Comparison of ENCODE assay signal across 18 cellular contexts in genomic region chr6:75290558-75290957, GRCh38. TPM values are rescaled to one million over a fixed set of nuclear protein-coding genes. Genes with fewer than 3 reads are reported as not detected.
DNase-seq lines count a peak whose midpoint lies in the region; ATAC-seq and TF ChIP-seq lines count a peak whose summit lies in the region.
"Had no signal": no experiment of that assay in that cellular context is flagged by ENCODE, and none has a peak within 500 bp of the region (broad histone marks: within the 10 kb centered on the region; RNA-seq: fewer than 3 reads in every experiment).

No MANE protein-coding gene starts in this region.

- dilution Hi-C loops in mammary epithelial cell (cut with HindIII; ENCODE audit: low sequenced_read_pairs), result no loop called here

- no peaks in the 10 kb centered on the region for H3K36me3 ChIP-seq in mammary epithelial cell (ENCODE audit: insufficient read depth, low read length)
- no peaks in the 10 kb centered on the region for H3K36me3 ChIP-seq in ectodermal cell (ENCODE audit: control insufficient read depth, insufficient read depth, low read length)
- no peaks in the 10 kb centered on the region for H3K36me3 ChIP-seq in thoracic aorta
- H3K36me3 ChIP-seq: gastroesophageal sphincter, MG63, thyroid gland had no signal

- H3K4me1 ChIP-seq in mammary epithelial cell (ENCODE audit: insufficient read depth, low read length), result peaks cover 7% of the 10 kb centered on the region
- peaks cover 12% of the 10 kb centered on the region for H3K4me1 ChIP-seq in ectodermal cell (ENCODE audit: control insufficient read depth, insufficient read depth, low read length)
- peaks cover 28 to 52% of the 10 kb centered on the region in 2 donors for H3K4me1 ChIP-seq in thoracic aorta (ENCODE audit: control insufficient read depth in 1 of 2, low read depth in 2 of 2)

- H3K9ac ChIP-seq in mammary epithelial cell (ENCODE audit: insufficient read depth, low read length), result no peak overlapping the region

- ATAC-seq in thoracic aorta (ENCODE audit: insufficient number of reproducible peaks, low FRiP score, low read depth) (no peak), HG02571 (IDR thresholded peaks at IDR 0.05; ENCODE audit: unreplicated experiment) (no peak), HG03039 (IDR thresholded peaks at IDR 0.05; ENCODE audit: unreplicated experiment) (no peak)
- ATAC-seq: gastroesophageal sphincter, T-cell had no signal

- H3K4me2 ChIP-seq in mammary epithelial cell (ENCODE audit: insufficient read depth, low read depth, low read length), result no peak overlapping the region

- H3K27ac ChIP-seq in mammary epithelial cell (ENCODE audit: insufficient read depth, low read depth, low read length), result no peak overlapping the region
- H3K27ac ChIP-seq in ectodermal cell (ENCODE audit: insufficient read depth, low read depth, low read length, poor library complexity, severe bottlenecking), result peak overlapping the region; percentile 9
- H3K27ac ChIP-seq in thoracic aorta, result peak overlapping the region; percentile 60 to 62
- H3K27ac ChIP-seq: thyroid gland had no signal

- H3K27me3 ChIP-seq in mammary epithelial cell (ENCODE audit: insufficient read depth, low read length), result no peaks in the 10 kb centered on the region
- H3K27me3 ChIP-seq in ectodermal cell (ENCODE audit: control insufficient read depth, insufficient read depth, low read length, poor library complexity, severe bottlenecking), result no peaks in the 10 kb centered on the region
- H3K27me3 ChIP-seq in thoracic aorta (replicated peaks; ENCODE audit: insufficient read depth), result no peaks in the 10 kb centered on the region
- H3K27me3 ChIP-seq: gastroesophageal sphincter, MG63, thyroid gland had no signal

- H3K9me3 Mint-ChIP-seq in MCF 10A (ENCODE audit: unreplicated experiment) (no peaks in the 10 kb centered on the region), mesothelial cell of epicardium (no peaks in the 10 kb centered on the region)
- H3K9me3 Mint-ChIP-seq: activated naive CD4-positive, alpha-beta T cell treated with anti-CD3 and anti-CD28 coated beads, Interleukin-2, amount 10 ng/mL, durations not matched to agents 7 days and 5 days; T-cell had no signal

- DNase-seq in MCF 10A (ENCODE audit: unreplicated experiment), result no peak
- no peak for DNase-seq in mammary epithelial cell
- no peak for DNase-seq in mesothelial cell of epicardium (ENCODE audit: low spot score in 2 of 2, unreplicated experiment in 2 of 2)
- DNase-seq in thoracic aorta (ENCODE audit: low spot score), result no peak
- no peak for DNase-seq in activated effector memory CD4-positive, alpha-beta T cell treated with anti-CD3 and anti-CD28 coated beads, Interleukin-2, amount 50 U/mL, for 16 hours
- DNase-seq: activated CD4-positive, CD25-positive, alpha-beta regulatory T cell; activated naive CD4-positive, alpha-beta T cell treated with anti-CD3 and anti-CD28 coated beads, Interleukin-2, amount 10 ng/mL, durations not matched to agents 7 days and 5 days; COR-L47; GF-D8; MG63; NCI-H2081 treated with DMSO at 0.1 percent for 48 hours; stimulated activated CD4-positive, alpha-beta T cell treated with anti-CD3 and anti-CD28 coated beads, Interleukin-2, amount 100 ng/mL, for 24 hours; T-cell; thyroid gland had no signal

- H3K36me3 Mint-ChIP-seq in MCF 10A (ENCODE audit: insufficient read depth, unreplicated experiment) (no peaks in the 10 kb centered on the region), mesothelial cell of epicardium (peaks cover 2% of the 10 kb centered on the region)

- H3K9me3 ChIP-seq in mammary epithelial cell (replicated peaks; ENCODE audit: insufficient read depth, low read length), result no peaks in the 10 kb centered on the region
- H3K9me3 ChIP-seq in ectodermal cell (ENCODE audit: control insufficient read depth, low read length), result no peaks in the 10 kb centered on the region
- no peaks in the 10 kb centered on the region for H3K9me3 ChIP-seq in thoracic aorta
- H3K9me3 ChIP-seq: gastroesophageal sphincter, MG63, thyroid gland had no signal

- no peak overlapping the region for H3K4me3 ChIP-seq in mammary epithelial cell (replicated peaks in 1 of 3; ENCODE audit: insufficient read depth in 1 of 3, low read depth in 2 of 3, low read length in 3 of 3)
- no peak overlapping the region for H3K4me3 ChIP-seq in ectodermal cell (ENCODE audit: insufficient read depth, low read depth, low read length)
- no peak overlapping the region for H3K4me3 ChIP-seq in thoracic aorta
- H3K4me3 ChIP-seq: gastroesophageal sphincter, MG63, thyroid gland had no signal

- H3K4me3 Mint-ChIP-seq in MCF 10A (ENCODE audit: unreplicated experiment), result no peak overlapping the region
- H3K4me3 Mint-ChIP-seq in mesothelial cell of epicardium, result no peak overlapping the region
- H3K4me3 Mint-ChIP-seq: activated naive CD4-positive, alpha-beta T cell treated with anti-CD3 and anti-CD28 coated beads, Interleukin-2, amount 10 ng/mL, durations not matched to agents 7 days and 5 days; T-cell had no signal

- H3K79me2 ChIP-seq in mammary epithelial cell (ENCODE audit: insufficient read depth, low read length), result peaks cover 11% of the 10 kb centered on the region

- no peak for TF ChIP-seq CTCF in MCF 10A (IDR thresholded peaks at IDR 0.05; ENCODE audit: unreplicated experiment)
- no peak for TF ChIP-seq CTCF in mammary epithelial cell (conservative IDR thresholded peaks at IDR 0.05 in 1 of 2, IDR thresholded peaks at IDR 0.05 in 1 of 2; ENCODE audit: extremely low read depth in 1 of 2, insufficient read depth in 1 of 2, low read depth in 1 of 2, low read length in 2 of 2)
- TF ChIP-seq CTCF in mesothelial cell of epicardium (IDR thresholded peaks at IDR 0.05; ENCODE audit: unreplicated experiment), result no peak
- TF ChIP-seq CTCF in thoracic aorta (IDR thresholded peaks at IDR 0.05), result no peak

- H3K27ac Mint-ChIP-seq in MCF 10A (ENCODE audit: low read depth, unreplicated experiment) (peak overlapping the region; percentile 59), mesothelial cell of epicardium (peak overlapping the region; percentile 44)
- H3K27ac Mint-ChIP-seq: activated naive CD4-positive, alpha-beta T cell treated with anti-CD3 and anti-CD28 coated beads, Interleukin-2, amount 10 ng/mL, durations not matched to agents 7 days and 5 days; T-cell had no signal

- intact Hi-C loops in MCF 10A (cut with micrococcal nuclease) (no loop called here), mammary epithelial cell (cut with micrococcal nuclease) (no loop called here)

- in situ Hi-C loops in mammary epithelial cell (cut with MboI; ENCODE audit: low sequenced_read_pairs in 2 of 2), result loop anchor here in 1 of 2 donors (10.0 kb wide), 1 partner anchor 234 kb away; no protein-coding TSS in a partner anchor

- no peaks in the 10 kb centered on the region for H4K20me1 ChIP-seq in mammary epithelial cell (ENCODE audit: insufficient read depth, low read length)

- no peaks in the 10 kb centered on the region for H3K27me3 Mint-ChIP-seq in MCF 10A (ENCODE audit: insufficient read depth, unreplicated experiment)
- no peaks in the 10 kb centered on the region for H3K27me3 Mint-ChIP-seq in mesothelial cell of epicardium (ENCODE audit: low read depth)
- H3K27me3 Mint-ChIP-seq: activated naive CD4-positive, alpha-beta T cell treated with anti-CD3 and anti-CD28 coated beads, Interleukin-2, amount 10 ng/mL, durations not matched to agents 7 days and 5 days; T-cell had no signal

- 67% methylated on average over 3 of the region's 3 CpGs for WGBS in mammary epithelial cell (ENCODE audit: low coverage, missing lambda C conversion rate)
- WGBS in ectodermal cell, 2 experiments, result 18 to 20% methylated on average over 3 of the region's 3 CpGs

- CTCF ChIA-PET in MCF 10A (lab: Yijun Ruan, JAX) (no interaction called here), mammary epithelial cell (lab: Charles Lee; ENCODE audit: low non-redundant PET) (no interaction called here)

- BruUV-seq in MCF 10A (replicated peaks; lab: Mats Ljungman, UMichigan) (no TSS peak), mammary epithelial cell (replicated peaks; lab: Mats Ljungman, UMichigan) (no TSS peak)

- H3K4me1 Mint-ChIP-seq in MCF 10A (ENCODE audit: insufficient read depth, unreplicated experiment) (peaks cover 11% of the 10 kb centered on the region), mesothelial cell of epicardium (peaks cover 41% of the 10 kb centered on the region)

- POLR2A ChIA-PET in MCF 10A (lab: Yijun Ruan, JAX), result interaction anchor here (0.6 to 2.2 kb wide), 2 partner anchors 47 to 250 kb away, joined by 3 to 7 read pairs; partner anchors contain the start of gene COX7A2

- H2AFZ ChIP-seq in mammary epithelial cell (ENCODE audit: low read depth, low read length), result no peak overlapping the region

RNA-seq across cellular contexts. Expression of gene TMEM30A, which starts 6.0 kb away (rescaled TPM):
- total RNA-seq in MCF 10A (2022) (53.7 and 71.4 TPM in 2 replicates), mammary epithelial cell (100 to 1,000 TPM in 1 of 2 donors, 10 to 100 TPM in 1; 73.1 to 127 TPM), mesothelial cell of epicardium (87.6 to 95.3 TPM (median 90.1 TPM) in 3 replicates), thoracic aorta (100 to 1,000 TPM; 112 to 123 TPM)
- polyA plus RNA-seq in mammary epithelial cell, result 17.2 TPM
- 23.3 TPM for polyA minus RNA-seq in mammary epithelial cell
- polyA plus RNA-seq in ectodermal cell (2013, experiment 1 of 4), result 63.7 TPM
- 78.4 TPM for polyA plus RNA-seq in ectodermal cell (2013, experiment 2 of 4)
- 64.4 TPM for polyA plus RNA-seq in ectodermal cell (2013, experiment 3 of 4)
- polyA plus RNA-seq in ectodermal cell (2013, experiment 4 of 4), result 68.6 TPM

RNA-seq across cellular contexts. Expression of gene COX7A2, which starts 47.0 kb away (rescaled TPM):
- 316 and 375 TPM in 2 replicates for total RNA-seq in MCF 10A (2022)
- total RNA-seq in mammary epithelial cell, result 100 to 1,000 TPM in 1 of 2 donors, 10 to 100 TPM in 1; 73.3 to 370 TPM
- 146 TPM for polyA plus RNA-seq in mammary epithelial cell
- 245 TPM for polyA minus RNA-seq in mammary epithelial cell
- 212 TPM for polyA plus RNA-seq in ectodermal cell (2013, experiment 1 of 4)
- 212 TPM for polyA plus RNA-seq in ectodermal cell (2013, experiment 2 of 4)
- 205 TPM for polyA plus RNA-seq in ectodermal cell (2013, experiment 3 of 4)
- polyA plus RNA-seq in ectodermal cell (2013, experiment 4 of 4), result 217 TPM
- 232 to 260 TPM (median 245 TPM) in 3 replicates for total RNA-seq in mesothelial cell of epicardium
- 100 to 1,000 TPM; 101 to 643 TPM for total RNA-seq in thoracic aorta
